In the genomic region with DNA sequence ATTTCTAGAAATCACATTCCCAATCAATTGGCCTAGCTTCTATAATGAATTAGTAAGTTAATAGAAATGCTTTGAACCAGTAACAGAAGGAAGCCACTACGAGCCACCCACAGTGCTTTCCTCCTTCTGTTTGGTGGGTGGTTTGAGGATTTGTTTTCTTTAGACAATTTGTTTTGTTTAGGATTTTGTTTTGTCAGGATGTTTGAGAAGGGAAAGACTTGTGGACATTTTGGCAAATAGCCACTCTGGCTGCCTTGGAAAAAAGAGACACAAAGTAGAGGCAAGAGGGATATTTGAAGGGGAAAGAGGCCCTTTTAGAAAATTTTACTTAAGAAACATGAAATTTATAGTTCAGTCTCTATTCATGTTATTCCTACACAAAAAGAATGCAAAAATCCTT, we compare ENCODE assay signal across 25 cellular contexts. TPM values are rescaled to one million over a fixed set of nuclear protein-coding genes. Genes with fewer than 3 reads are reported as not detected.
DNase-seq lines count a peak whose midpoint lies in the region; ATAC-seq and TF ChIP-seq lines count a peak whose summit lies in the region.
"Had no signal": no experiment of that assay in that cellular context is flagged by ENCODE, and none has a peak within 500 bp of the region (broad histone marks: within the 10 kb centered on the region; RNA-seq: fewer than 3 reads in every experiment).

No MANE protein-coding gene starts in this region.

- H3K4me3 Mint-ChIP-seq in activated T-cell treated with anti-CD3 and anti-CD28 coated beads, Interleukin-2, amount 50 U/mL, for 24 hours = no peak overlapping the region
- H3K4me3 Mint-ChIP-seq in activated T-cell treated with anti-CD3 and anti-CD28 coated beads, Interleukin-2, amount 50 U/mL, for 4 hours = no peak overlapping the region
- no peak overlapping the region for H3K4me3 Mint-ChIP-seq in T-helper 17 cell
- H3K4me3 Mint-ChIP-seq: naive B cell; T-helper 1 cell treated with Interleukin-12 subunit alpha and Interleukin-12 subunit beta and Interleukin-4 antibody, amounts not matched to agents 30 μg/mL and 1 μg/mL, for 36 hours; type B pancreatic cell had no signal

- intact Hi-C loops in prostate gland (cut with DNase I) (no loop called here), adrenal gland (cut with DNase I) (no loop called here), psoas muscle (cut with DNase I) (no loop called here)

- no peak for DNase-seq in activated T-cell treated with anti-CD3 and anti-CD28 coated beads, Interleukin-2, amount 50 U/mL, for 24 hours
- DNase-seq in activated T-cell treated with anti-CD3 and anti-CD28 coated beads, Interleukin-2, amount 50 U/mL, for 4 hours = no peak
- DNase-seq in T-helper 17 cell = no peak
- peak; percentile 4 for DNase-seq in fibroblast of mammary gland (ENCODE audit: low read depth)
- DNase-seq in prostate gland (ENCODE audit: low spot score) = no peak
- no peak for DNase-seq in adrenal gland
- no peak for DNase-seq in psoas muscle
- DNase-seq: activated CD8-positive, alpha-beta memory T cell treated with anti-CD3 and anti-CD28 coated beads for 24 hours; activated naive CD4-positive, alpha-beta T cell treated with Interleukin-2 at 50 U/mL for 16 hours; activated T-cell treated with anti-CD3 and anti-CD28 coated beads, Interleukin-2, amount 50 U/mL, for 48 hours; Caco-2; DMS79 treated with DMSO at 0.1 percent for 48 hours; heart left ventricle; MM.1S; naive B cell; NCI-H1436 treated with DMSO at 0.1 percent for 48 hours; NCI-H510A treated with DMSO at 0.1 percent for 48 hours; nucleus accumbens; retina; small intestine had no signal

- H3K27ac ChIP-seq in prostate gland (no peak overlapping the region), adrenal gland (no peak overlapping the region), psoas muscle (no peak overlapping the region)
- H3K27ac ChIP-seq: breast epithelium, coronary artery, heart left ventricle had no signal

- ATAC-seq in activated T-cell treated with anti-CD3 and anti-CD28 coated beads, Interleukin-2, amount 50 U/mL, for 4 hours = no peak
- ATAC-seq in T-helper 17 cell (no peak), GM21717 (IDR thresholded peaks at IDR 0.05; ENCODE audit: unreplicated experiment) (no peak), psoas muscle (no peak)
- ATAC-seq: heart left ventricle had no signal

- H3K36me3 Mint-ChIP-seq in activated T-cell treated with anti-CD3 and anti-CD28 coated beads, Interleukin-2, amount 50 U/mL, for 24 hours (ENCODE audit: low read depth) = peaks cover 84% of the 10 kb centered on the region
- peaks cover 28% of the 10 kb centered on the region for H3K36me3 Mint-ChIP-seq in activated T-cell treated with anti-CD3 and anti-CD28 coated beads, Interleukin-2, amount 50 U/mL, for 4 hours (ENCODE audit: insufficient read depth)
- H3K36me3 Mint-ChIP-seq in T-helper 17 cell (ENCODE audit: low read depth) = peaks cover 8% of the 10 kb centered on the region

- H3K9me3 ChIP-seq in T-helper 17 cell (ENCODE audit: control insufficient read depth, low read length, poor library complexity, severe bottlenecking) (no peaks in the 10 kb centered on the region), prostate gland (no peaks in the 10 kb centered on the region), adrenal gland (replicated peaks in 1 of 3) (no peaks in the 10 kb centered on the region), psoas muscle (no peaks in the 10 kb centered on the region)
- H3K9me3 ChIP-seq: breast epithelium, Caco-2, heart left ventricle had no signal

- TF ChIP-seq CTCF in fibroblast of mammary gland (conservative IDR thresholded peaks at IDR 0.05; ENCODE audit: control insufficient read depth, insufficient read depth, low read depth, low read length) (no peak), prostate gland (IDR thresholded peaks at IDR 0.05) (no peak), adrenal gland (IDR thresholded peaks at IDR 0.05) (no peak), psoas muscle (IDR thresholded peaks at IDR 0.05) (no peak)

- no peaks in the 10 kb centered on the region for H3K4me1 ChIP-seq in prostate gland (replicated peaks)
- peaks cover 0 to 5% of the 10 kb centered on the region in 2 donors for H3K4me1 ChIP-seq in adrenal gland (replicated peaks in 1 of 2)
- no peaks in the 10 kb centered on the region for H3K4me1 ChIP-seq in psoas muscle
- H3K4me1 ChIP-seq: breast epithelium, Caco-2 had no signal

- H3K27me3 Mint-ChIP-seq in activated T-cell treated with anti-CD3 and anti-CD28 coated beads, Interleukin-2, amount 50 U/mL, for 24 hours = no peaks in the 10 kb centered on the region
- H3K27me3 Mint-ChIP-seq in activated T-cell treated with anti-CD3 and anti-CD28 coated beads, Interleukin-2, amount 50 U/mL, for 4 hours (ENCODE audit: low read depth) = no peaks in the 10 kb centered on the region
- H3K27me3 Mint-ChIP-seq in T-helper 17 cell = no peaks in the 10 kb centered on the region
- H3K27me3 Mint-ChIP-seq: naive B cell, type B pancreatic cell had no signal

- no peak for TF ChIP-seq POLR2A in prostate gland (IDR thresholded peaks at IDR 0.05)
- no peak for TF ChIP-seq POLR2A in adrenal gland (IDR thresholded peaks at IDR 0.05)

- H3K4me3 ChIP-seq in fibroblast of mammary gland (ENCODE audit: control insufficient read depth, low read depth, low read length) (no peak overlapping the region), prostate gland (no peak overlapping the region), adrenal gland (no peak overlapping the region), psoas muscle (no peak overlapping the region)
- H3K4me3 ChIP-seq: breast epithelium, coronary artery, heart left ventricle had no signal

- no peaks in the 10 kb centered on the region for H3K9me3 Mint-ChIP-seq in activated T-cell treated with anti-CD3 and anti-CD28 coated beads, Interleukin-2, amount 50 U/mL, for 24 hours
- H3K9me3 Mint-ChIP-seq in activated T-cell treated with anti-CD3 and anti-CD28 coated beads, Interleukin-2, amount 50 U/mL, for 4 hours = no peaks in the 10 kb centered on the region
- H3K9me3 Mint-ChIP-seq: naive B cell; T-helper 1 cell treated with Interleukin-12 subunit alpha and Interleukin-12 subunit beta and Interleukin-4 antibody, amounts not matched to agents 30 μg/mL and 1 μg/mL, for 36 hours; type B pancreatic cell had no signal

- peak overlapping the region; percentile 63 for H3K27ac Mint-ChIP-seq in activated T-cell treated with anti-CD3 and anti-CD28 coated beads, Interleukin-2, amount 50 U/mL, for 24 hours
- peak overlapping the region; percentile 67 for H3K27ac Mint-ChIP-seq in T-helper 17 cell
- H3K27ac Mint-ChIP-seq: T-helper 1 cell treated with Interleukin-12 subunit alpha and Interleukin-12 subunit beta and Interleukin-4 antibody, amounts not matched to agents 30 μg/mL and 1 μg/mL, for 36 hours; type B pancreatic cell had no signal

- no peaks in the 10 kb centered on the region for H3K27me3 ChIP-seq in prostate gland (replicated peaks; ENCODE audit: insufficient read depth)
- no peaks in the 10 kb centered on the region for H3K27me3 ChIP-seq in adrenal gland
- no peaks in the 10 kb centered on the region for H3K27me3 ChIP-seq in psoas muscle (ENCODE audit: insufficient read depth in 3 of 3, low read length in 2 of 3)
- H3K27me3 ChIP-seq: breast epithelium, heart left ventricle had no signal

- peaks cover 0 to 3% of the 10 kb centered on the region in 2 donors for H3K36me3 ChIP-seq in prostate gland
- H3K36me3 ChIP-seq in adrenal gland (replicated peaks in 1 of 2) = peaks cover 0 to 17% of the 10 kb centered on the region in 2 donors
- H3K36me3 ChIP-seq in psoas muscle (ENCODE audit: insufficient read depth in 1 of 2, low read depth in 1 of 2) = peaks cover 2 to 71% of the 10 kb centered on the region in 2 donors

- H3K4me1 Mint-ChIP-seq in activated T-cell treated with anti-CD3 and anti-CD28 coated beads, Interleukin-2, amount 50 U/mL, for 24 hours (ENCODE audit: low read depth) = peaks cover 9% of the 10 kb centered on the region
- H3K4me1 Mint-ChIP-seq in activated T-cell treated with anti-CD3 and anti-CD28 coated beads, Interleukin-2, amount 50 U/mL, for 4 hours (ENCODE audit: low read depth) = peaks cover 2% of the 10 kb centered on the region
- H3K4me1 Mint-ChIP-seq in T-helper 17 cell = peaks cover 7% of the 10 kb centered on the region

- 89% methylated on average over 1 of the region's 1 CpG for whole genome bisulfite sequencing in prostate gland
- WGBS in adrenal gland, 4 donors = 74 to 93% (median 81%) methylated on average over 1 of the region's 1 CpG
- 78 to 86% (median 81%) methylated on average over 1 of the region's 1 CpG for WGBS in psoas muscle, 3 donors

RNA-seq across cellular contexts. Expression of a gene that starts 47.7 kb away (rescaled TPM):
- 10 to 100 TPM; 42.7 to 61.2 (median 61.1) TPM for total RNA-seq in activated T-cell treated with anti-CD3 and anti-CD28 coated beads, Interleukin-2, amount 50 U/mL, for 4 hours
- total RNA-seq in T-helper 17 cell (100 to 1,000 TPM; 129 to 134 TPM), prostate gland (10 to 100 TPM; 50.4 to 51.0 TPM), adrenal gland (10 to 100 TPM; 45.7 to 90.9 (median 55.0) TPM), psoas muscle (10 to 100 TPM; 39.6 to 62.8 (median 53.3) TPM)
- polyA plus RNA-seq in adrenal gland (10 to 100 TPM; 23.7 to 82.8 (median 34.4) TPM), psoas muscle (10 to 100 TPM; 40.6 to 75.7 (median 66.7) TPM)
